Comparison of ENCODE assay signal across 18 cellular contexts in the genomic region with DNA sequence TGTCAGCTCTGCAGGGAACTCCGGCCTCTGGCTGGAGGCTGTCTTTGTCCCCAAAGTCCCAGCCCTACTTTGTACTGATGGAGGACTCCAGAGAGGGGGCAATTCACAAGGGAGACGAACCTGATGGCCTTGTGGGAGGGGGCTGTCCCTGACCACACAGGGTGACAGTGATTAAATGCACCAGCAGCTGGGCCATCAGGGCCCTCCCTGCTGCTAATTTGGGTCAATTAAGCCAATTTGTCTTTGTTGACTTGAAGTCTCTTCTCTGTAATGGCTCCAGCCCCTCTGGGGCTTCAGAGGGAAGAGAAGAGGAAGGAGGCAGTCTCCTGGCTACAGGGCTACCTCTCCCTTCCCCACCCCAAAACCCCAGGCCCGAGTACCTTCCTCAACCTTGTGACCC.
A peak's percentile ranks its signal among the peaks of the same experiment; 100 is the strongest.
DNase-seq lines count a peak whose midpoint lies in the region.
"Had no signal": no experiment of that assay in that cellular context is flagged by ENCODE, and none has a peak within 500 bp of the region (broad histone marks: within the 10 kb centered on the region; RNA-seq: fewer than 3 reads in every experiment).

No MANE protein-coding gene starts in this region.

- peak; percentile 77 for DNase-seq in ELF-1 (ENCODE audit: low read depth, low spot score)
- DNase-seq in NCI-H1417 treated with DMSO at 0.1 percent for 48 hours (lab: John Stamatoyannopoulos, UW) = peak; percentile 31
- DNase-seq in NCI-H82 treated with DMSO at 0.1 percent for 48 hours (lab: John Stamatoyannopoulos, UW; ENCODE audit: unreplicated experiment) = peak; percentile 73
- DNase-seq in retina = peak; percentile 80
- DNase-seq in cerebellar cortex (ENCODE audit: low spot score) = no peak
- DNase-seq in amniotic stem cell (lab: John Stamatoyannopoulos, UW) = no peak
- DNase-seq in GDM1 (lab: John Stamatoyannopoulos, UW) = no peak
- DNase-seq: Caco-2; CD4-positive, alpha-beta memory T cell; GF-D8; GOT3; HFFc6; MM.1S; NCI-H2029 treated with DMSO at 0.1 percent for 48 hours; NCI-H446 treated with DMSO at 0.1 percent for 48 hours; NCI-H526; PC-9; T-cell had no signal

Comparison
In these comparisons a context has a peak if more than half of its experiments do, and no peak if none do; other contexts are left out.
1. DNase-seq: peak in ELF-1 (single experiment), NCI-H1417 treated with DMSO at 0.1 percent for 48 hours (single experiment), NCI-H82 treated with DMSO at 0.1 percent for 48 hours (single experiment) and retina (single experiment); none in cerebellar cortex (single experiment), amniotic stem cell (single experiment) and GDM1 (single experiment).